Comparison of ENCODE assay signal across 1 cellular context in genomic region chr2:175180701-175181103, GRCh38.
TF ChIP-seq lines count a peak whose summit lies in the region.

No MANE protein-coding gene starts in this region.

TF ChIP-seq in SK-N-SH, 30 proteins besides CTCF, POLR2A, EP300 and RAD21 (continued from another document):
- no peak for TF ChIP-seq MEF2A (IDR thresholded peaks at IDR 0.05; ENCODE audit: borderline replicate concordance, low read depth)
